Comparison of ENCODE assay signal across 14 cellular contexts in the genomic region with DNA sequence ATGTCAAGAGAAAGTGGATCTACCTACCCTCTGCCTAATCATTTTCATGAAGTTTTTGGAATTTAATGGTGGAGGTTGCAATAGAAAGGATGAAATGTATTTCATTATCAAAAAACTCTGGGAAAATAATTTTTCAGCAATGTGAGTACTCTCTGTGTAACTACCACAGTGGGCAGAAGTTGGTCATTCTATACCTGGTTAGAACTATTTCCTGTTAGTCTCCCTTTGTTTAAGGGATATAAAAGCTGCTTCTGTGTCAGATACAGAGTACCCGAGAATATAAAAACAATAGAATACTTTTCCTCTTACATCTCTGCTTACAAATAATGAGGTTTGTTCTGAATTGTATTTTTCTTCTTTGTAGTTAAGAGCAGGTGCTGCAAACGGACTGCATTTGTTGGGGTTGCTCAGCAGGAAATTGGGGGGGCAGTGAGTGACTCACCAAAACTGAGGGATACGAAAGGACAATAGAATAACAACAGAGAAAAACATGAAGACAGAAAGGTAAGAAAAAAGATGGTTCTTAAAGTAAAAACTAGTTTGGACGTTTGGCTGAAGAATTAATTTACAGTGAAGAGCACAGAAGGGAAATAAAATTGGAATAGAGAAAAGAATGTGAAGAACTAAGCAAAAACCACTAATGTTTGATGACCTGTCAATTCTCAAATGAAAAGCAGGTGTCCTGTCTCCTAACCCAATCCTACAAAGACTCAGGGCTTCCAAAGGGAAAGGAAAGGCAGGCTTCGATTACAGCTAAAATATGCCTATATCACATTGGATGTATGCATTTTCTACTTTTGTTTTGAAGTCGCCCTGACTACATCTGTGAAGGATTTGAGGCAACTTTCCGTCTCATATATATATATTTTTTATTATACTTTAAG.
A peak's percentile ranks its signal among the peaks of the same experiment; 100 is the strongest.
DNase-seq lines count a peak whose midpoint lies in the region; ATAC-seq and TF ChIP-seq lines count a peak whose summit lies in the region.
"Had no signal": no experiment of that assay in that cellular context is flagged by ENCODE, and none has a peak within 500 bp of the region (broad histone marks: within the 10 kb centered on the region; RNA-seq: fewer than 3 reads in every experiment).

No MANE protein-coding gene starts in this region.

- DNase-seq in DMS53 treated with DMSO at 0.1 percent for 48 hours (lab: John Stamatoyannopoulos, UW; ENCODE audit: unreplicated experiment) (peak; percentile 37), NCI-H146 (lab: John Stamatoyannopoulos, UW) (peak; percentile 80), cardiac fibroblast (ENCODE audit: low read depth in 2 of 2) (peak; percentile 47 to 76), myocyte (ENCODE audit: low read depth) (peak; percentile 53), GM19238 (ENCODE audit: insufficient read length, low spot score) (no peak), NOMO-1 treated with dmso at 0.1 percent for 144 hours (lab: John Stamatoyannopoulos, UW; ENCODE audit: unreplicated experiment) (no peak), omental fat pad (ENCODE audit: low spot score) (no peak)
- no peak for DNase-seq in stimulated activated CD4-positive, alpha-beta T cell treated with anti-CD3 and anti-CD28 coated beads, Interleukin-15, amount 100 ng/mL, for 24 hours
- DNase-seq: activated T-cell treated with anti-CD3 and anti-CD28 coated beads, Interleukin-2, amount 50 U/mL, for 1 hour; Karpas-422; left ventricle myocardium inferior; pancreas; stimulated activated CD4-positive, alpha-beta T cell treated with anti-CD3 and anti-CD28 coated beads, Interleukin-2, amount 100 ng/mL, for 48 hours had no signal

- H3K4me3 ChIP-seq in cardiac fibroblast (replicated peaks in 1 of 2; ENCODE audit: low read depth in 2 of 2, low read length in 2 of 2): no peak overlapping the region
- H3K4me3 ChIP-seq: cardiac muscle cell, left ventricle myocardium inferior, pancreas had no signal

- no peak for ATAC-seq in omental fat pad (ENCODE audit: low FRiP score)
- ATAC-seq: pancreas had no signal

- no peak for TF ChIP-seq CTCF in cardiac fibroblast (IDR thresholded peaks at IDR 0.05; ENCODE audit: low read depth, low read length)
- TF ChIP-seq CTCF in omental fat pad (IDR thresholded peaks at IDR 0.05): no peak

Comparison
In these comparisons a context has a peak if more than half of its experiments do, and no peak if none do; other contexts are left out.
1. DNase-seq: peak in DMS53 treated with DMSO at 0.1 percent for 48 hours (single experiment), NCI-H146 (single experiment), cardiac fibroblast (2 of 2) and myocyte (single experiment); none in GM19238 (single experiment), stimulated activated CD4-positive, alpha-beta T cell treated with anti-CD3 and anti-CD28 coated beads, Interleukin-15, amount 100 ng/mL, for 24 hours (single experiment), NOMO-1 treated with dmso at 0.1 percent for 144 hours (single experiment) and omental fat pad (single experiment).